Comparison of ENCODE assay signal across 31 cellular contexts in the genomic region with DNA sequence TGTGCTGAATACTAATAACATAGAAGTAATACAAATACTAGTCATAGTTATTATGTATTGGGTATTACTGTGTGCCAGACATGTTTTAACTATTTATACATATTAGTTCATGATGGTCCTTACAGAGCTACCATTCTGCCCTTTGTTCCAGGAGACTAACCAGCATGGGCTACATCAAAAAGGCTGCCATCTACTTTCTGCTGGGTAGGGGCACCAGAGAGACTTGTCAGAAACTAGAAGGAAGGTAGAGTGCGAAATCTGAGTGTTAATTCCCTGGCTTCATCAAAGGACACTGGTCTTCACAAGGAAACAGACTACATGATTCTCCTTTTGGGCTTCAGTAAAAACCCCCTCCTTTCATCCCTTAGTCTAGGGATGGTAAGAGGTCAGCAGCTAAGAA.
"Had no signal": no experiment of that assay in that cellular context is flagged by ENCODE, and none has a peak within 500 bp of the region (broad histone marks: within the 10 kb centered on the region; RNA-seq: fewer than 3 reads in every experiment).

No MANE protein-coding gene starts in this region.

- H3K4me3 Mint-ChIP-seq: activated B cell treated with CpG ODN at 0.5 μM for 24 hours; activated CD8-positive, alpha-beta memory T cell treated with anti-CD3 and anti-CD28 coated beads, Interleukin-2, amount 10 ng/mL, durations not matched to agents 7 days and 5 days; activated CD8-positive, alpha-beta T cell treated with anti-CD3 and anti-CD28 coated beads, Interleukin-2, amount 10 ng/mL, durations not matched to agents 7 days and 5 days; immature natural killer cell; nephron; stimulated activated memory B cell treated with anti-CD40 and anti-IgM and Interleukin-4, amounts not matched to agents 10 μg/mL and 1 μg/mL and 100 μg/mL, for 72 hours; stimulated activated naive CD8-positive, alpha-beta T cell treated with anti-CD3 and anti-CD28 coated beads, Interleukin-15, amount 100 ng/mL, for 72 hours had no signal

- DNase-seq: activated B cell treated with CpG ODN at 0.5 μM for 24 hours; activated CD8-positive, alpha-beta memory T cell treated with anti-CD3 and anti-CD28 coated beads, Interleukin-2, amount 10 ng/mL, durations not matched to agents 7 days and 5 days; activated CD8-positive, alpha-beta T cell treated with anti-CD3 and anti-CD28 coated beads, Interleukin-2, amount 10 ng/mL, durations not matched to agents 7 days and 5 days; activated naive CD4-positive, alpha-beta T cell; activated T-cell treated with anti-CD3 and anti-CD28 coated beads, Interleukin-2, amount 50 U/mL, for 48 hours; cerebellar nuclear complex; colonic mucosa; dorsolateral prefrontal cortex; effector memory CD4-positive, alpha-beta T cell; immature natural killer cell; kidney; lower lobe of right lung; mesenchymal stem cell; psoas muscle; sigmoid colon; stimulated activated CD4-positive, alpha-beta T cell treated with anti-CD3 and anti-CD28 coated beads, Interleukin-1b, Interleukin-23, amount 100 ng/mL, for 48 hours; stimulated activated CD4-positive, alpha-beta T cell treated with anti-CD3 and anti-CD28 coated beads, Interleukin-4, amount 100 ng/mL, for 4 hours; stimulated activated CD8-positive, alpha-beta memory T cell treated with anti-CD3 and anti-CD28 coated beads, Interleukin-4, amount 100 ng/mL, for 48 hours; stimulated activated naive CD8-positive, alpha-beta T cell treated with anti-CD3 and anti-CD28 coated beads, Interleukin-15, amount 100 ng/mL, for 72 hours; substantia nigra; upper lobe of right lung had no signal

- H3K27me3 ChIP-seq: cardiac muscle cell, colonic mucosa, dorsolateral prefrontal cortex, gastroesophageal sphincter, hepatocyte, sigmoid colon, upper lobe of right lung had no signal

- ATAC-seq: activated CD8-positive, alpha-beta memory T cell treated with anti-CD3 and anti-CD28 coated beads, Interleukin-2, amount 10 ng/mL, durations not matched to agents 7 days and 5 days; activated CD8-positive, alpha-beta T cell treated with anti-CD3 and anti-CD28 coated beads, Interleukin-2, amount 10 ng/mL, durations not matched to agents 7 days and 5 days; activated naive CD4-positive, alpha-beta T cell treated with anti-CD3 and anti-CD28 coated beads, Interleukin-2, amount 50 U/mL, for 72 hours; gastroesophageal sphincter; left lobe of liver; lower lobe of right lung; psoas muscle; stimulated activated memory B cell treated with anti-CD40 and anti-IgM and Interleukin-4, amounts not matched to agents 10 μg/mL and 1 μg/mL and 100 μg/mL, for 72 hours; stimulated activated naive CD8-positive, alpha-beta T cell treated with anti-CD3 and anti-CD28 coated beads, Interleukin-15, amount 100 ng/mL, for 72 hours; upper lobe of right lung had no signal

- H3K4me3 ChIP-seq: cardiac muscle cell, colonic mucosa, dorsolateral prefrontal cortex, gastroesophageal sphincter, hepatocyte, lower lobe of right lung, psoas muscle, sigmoid colon, smooth muscle cell, upper lobe of right lung had no signal

- H3K9me3 ChIP-seq: colonic mucosa, gastroesophageal sphincter, lower lobe of right lung, psoas muscle, sigmoid colon, upper lobe of right lung had no signal

- H3K79me2 ChIP-seq: hepatocyte, parathyroid adenoma had no signal

- H3K4me2 ChIP-seq: hepatocyte, smooth muscle cell had no signal

- H3K9me3 Mint-ChIP-seq: activated B cell treated with CpG ODN at 0.5 μM for 24 hours; activated T-helper 2 cell treated with anti-CD3 and anti-CD28 coated beads, Interferon-gamma antibody, Interleukin-2, Interleukin-4, amounts not matched to agents 10 μg/mL and 5 μg/mL and 100 μg/mL, durations not matched to agents 14 hours and 24 hours and 36 hours; nephron had no signal

- FAIRE-seq: kidney had no signal

- H3K27me3 Mint-ChIP-seq: activated B cell treated with CpG ODN at 0.5 μM for 24 hours; activated CD8-positive, alpha-beta memory T cell treated with anti-CD3 and anti-CD28 coated beads, Interleukin-2, amount 10 ng/mL, durations not matched to agents 7 days and 5 days; stimulated activated memory B cell treated with anti-CD40 and anti-IgM and Interleukin-4, amounts not matched to agents 10 μg/mL and 1 μg/mL and 100 μg/mL, for 72 hours; stimulated activated naive CD8-positive, alpha-beta T cell treated with anti-CD3 and anti-CD28 coated beads, Interleukin-15, amount 100 ng/mL, for 72 hours had no signal

- H2AFZ ChIP-seq: hepatocyte, parathyroid adenoma had no signal

- H3K36me3 Mint-ChIP-seq: activated CD8-positive, alpha-beta memory T cell treated with anti-CD3 and anti-CD28 coated beads, Interleukin-2, amount 10 ng/mL, durations not matched to agents 7 days and 5 days; activated naive CD4-positive, alpha-beta T cell treated with anti-CD3 and anti-CD28 coated beads, Interleukin-2, amount 50 U/mL, for 72 hours; immature natural killer cell; stimulated activated memory B cell treated with anti-CD40 and anti-IgM and Interleukin-4, amounts not matched to agents 10 μg/mL and 1 μg/mL and 100 μg/mL, for 72 hours had no signal

- H3K27ac ChIP-seq: cardiac muscle cell, colonic mucosa, dorsolateral prefrontal cortex, gastroesophageal sphincter, hepatocyte, lower lobe of right lung, parathyroid adenoma, psoas muscle, sigmoid colon, upper lobe of right lung had no signal

- H3K27ac Mint-ChIP-seq: activated B cell treated with CpG ODN at 0.5 μM for 24 hours; activated CD8-positive, alpha-beta memory T cell treated with anti-CD3 and anti-CD28 coated beads, Interleukin-2, amount 10 ng/mL, durations not matched to agents 7 days and 5 days; activated CD8-positive, alpha-beta T cell treated with anti-CD3 and anti-CD28 coated beads, Interleukin-2, amount 10 ng/mL, durations not matched to agents 7 days and 5 days; activated naive CD4-positive, alpha-beta T cell treated with anti-CD3 and anti-CD28 coated beads, Interleukin-2, amount 50 U/mL, for 72 hours; activated T-helper 2 cell treated with anti-CD3 and anti-CD28 coated beads, Interferon-gamma antibody, Interleukin-2, Interleukin-4, amounts not matched to agents 10 μg/mL and 5 μg/mL and 100 μg/mL, durations not matched to agents 14 hours and 24 hours and 36 hours; immature natural killer cell; nephron; stimulated activated memory B cell treated with anti-CD40 and anti-IgM and Interleukin-4, amounts not matched to agents 10 μg/mL and 1 μg/mL and 100 μg/mL, for 72 hours; stimulated activated naive CD8-positive, alpha-beta T cell treated with anti-CD3 and anti-CD28 coated beads, Interleukin-15, amount 100 ng/mL, for 72 hours had no signal

- H3K4me1 ChIP-seq: colonic mucosa, gastroesophageal sphincter, lower lobe of right lung, psoas muscle, sigmoid colon, upper lobe of right lung had no signal

- H3K9ac ChIP-seq: parathyroid adenoma had no signal

- H3K36me3 ChIP-seq: cardiac muscle cell, colonic mucosa, gastroesophageal sphincter, lower lobe of right lung, sigmoid colon, upper lobe of right lung had no signal

- H3K4me1 Mint-ChIP-seq: activated B cell treated with CpG ODN at 0.5 μM for 24 hours; activated CD8-positive, alpha-beta memory T cell treated with anti-CD3 and anti-CD28 coated beads, Interleukin-2, amount 10 ng/mL, durations not matched to agents 7 days and 5 days; immature natural killer cell; nephron; stimulated activated memory B cell treated with anti-CD40 and anti-IgM and Interleukin-4, amounts not matched to agents 10 μg/mL and 1 μg/mL and 100 μg/mL, for 72 hours; stimulated activated naive CD8-positive, alpha-beta T cell treated with anti-CD3 and anti-CD28 coated beads, Interleukin-15, amount 100 ng/mL, for 72 hours had no signal
